In genomic region chr6:145904878-145905277, GRCh38 we compare ENCODE assay signal across 8 cellular contexts. TPM values are rescaled to one million over a fixed set of nuclear protein-coding genes. Genes with fewer than 3 reads are reported as not detected.
A peak's percentile ranks its signal among the peaks of the same experiment; 100 is the strongest.
DNase-seq lines count a peak whose midpoint lies in the region; ATAC-seq lines count a peak whose summit lies in the region.

No MANE protein-coding gene starts in this region.

- no peaks in the 10 kb centered on the region for H3K27me3 Mint-ChIP-seq in memory B cell

- H3K4me1 Mint-ChIP-seq in memory B cell, result peaks cover 28% of the 10 kb centered on the region

- DNase-seq in NCI-H2196 (lab: John Stamatoyannopoulos, UW; ENCODE audit: unreplicated experiment) (peak; percentile 53), memory B cell (ENCODE audit: low spot score in 2 of 2) (no peak), iPS-NIHi7 (ENCODE audit: extremely low spot score) (no peak), A172 (ENCODE audit: low spot score) (no peak), amniotic stem cell (lab: John Stamatoyannopoulos, UW) (no peak)
- no peak for DNase-seq in stimulated activated CD4-positive, alpha-beta T cell treated with anti-CD3 and anti-CD28 coated beads, Interleukin-1b, Interleukin-23, amount 100 ng/mL, for 48 hours

- peaks cover 26% of the 10 kb centered on the region for H3K36me3 Mint-ChIP-seq in memory B cell

- H3K27ac Mint-ChIP-seq in memory B cell, result peak overlapping the region; percentile 85

- no peak overlapping the region for H3K4me3 Mint-ChIP-seq in memory B cell

- ATAC-seq in GM18520 (IDR thresholded peaks at IDR 0.05; ENCODE audit: unreplicated experiment) (peak; percentile 40), HG02642 (IDR thresholded peaks at IDR 0.05; ENCODE audit: poor library complexity, unreplicated experiment) (peak; percentile 51), memory B cell (ENCODE audit: low read depth) (peak; percentile 72)

- H3K9me3 Mint-ChIP-seq in memory B cell, result no peaks in the 10 kb centered on the region

RNA-seq across cellular contexts. Expression of gene SHPRH, which starts 59.3 kb away (rescaled TPM):
- 10.2 and 10.8 TPM in 2 replicates for total RNA-seq in A172 (2014; rRNA removed; shearing (Covaris generic))
